ENCODE assay signal across 20 cellular contexts in the genomic region with DNA sequence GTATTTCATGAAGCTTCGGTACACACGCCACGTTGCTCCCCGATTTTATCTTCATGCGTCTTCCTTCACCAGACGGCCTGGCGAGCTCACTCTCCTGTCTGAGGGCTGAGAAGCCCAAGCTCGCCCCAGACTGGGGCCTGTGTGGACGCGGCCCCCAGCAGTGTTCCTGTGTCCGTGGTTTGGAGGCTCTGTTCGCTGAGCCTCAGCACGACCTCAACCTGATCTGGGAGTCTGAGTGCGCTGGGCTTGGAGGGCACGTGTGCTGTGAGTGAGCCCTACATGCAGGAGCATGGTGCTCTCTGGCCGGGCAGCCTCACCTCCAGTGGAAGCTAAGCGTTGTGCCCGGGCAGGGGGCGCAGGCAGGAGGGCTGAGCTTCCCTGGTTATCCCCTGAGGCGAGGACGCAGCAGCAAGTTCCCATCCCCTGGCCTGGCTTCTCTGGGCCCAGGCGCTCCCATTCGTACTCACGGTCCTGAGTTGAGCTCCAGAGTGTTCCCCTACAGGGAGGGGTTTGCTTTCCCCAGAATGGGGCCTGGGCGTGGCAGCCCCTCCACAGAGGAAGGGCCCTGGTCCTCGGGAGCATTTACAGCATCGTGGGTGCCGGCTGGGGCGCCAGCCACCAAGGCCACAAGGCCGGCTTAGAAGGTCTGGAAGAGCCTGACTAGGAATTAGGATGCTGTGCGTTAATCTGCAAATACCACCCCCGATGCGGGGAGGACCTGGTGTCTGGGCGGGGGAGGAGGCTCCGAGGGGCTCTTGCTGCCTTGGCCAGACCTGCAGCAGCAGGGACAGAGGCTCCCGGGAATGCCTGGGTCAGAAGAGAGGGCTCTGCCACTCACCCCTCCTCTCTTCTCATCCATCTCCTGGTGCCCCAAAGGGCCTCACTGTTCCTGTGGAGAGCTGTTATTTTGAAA.
"Had no signal": no experiment of that assay in that cellular context is flagged by ENCODE, and none has a peak within 500 bp of the region (broad histone marks: within the 10 kb centered on the region; RNA-seq: fewer than 3 reads in every experiment).

No MANE protein-coding gene starts in this region.

- H3K9me3 Mint-ChIP-seq: activated T-cell treated with anti-CD3 and anti-CD28 coated beads, Interleukin-2, amount 50 U/mL, for 24 hours had no signal

- FAIRE-seq: endometrium, islet of Langerhans, TTC549 had no signal

- H3K4me1 Mint-ChIP-seq: activated CD8-positive, alpha-beta memory T cell treated with anti-CD3 and anti-CD28 coated beads, Interleukin-2, amount 10 ng/mL, durations not matched to agents 7 days and 5 days; memory B cell had no signal

- H3K27ac Mint-ChIP-seq: activated CD8-positive, alpha-beta memory T cell treated with anti-CD3 and anti-CD28 coated beads, Interleukin-2, amount 10 ng/mL, durations not matched to agents 7 days and 5 days; activated naive CD8-positive, alpha-beta T cell; activated T-cell treated with anti-CD3 and anti-CD28 coated beads, Interleukin-2, amount 50 U/mL, for 24 hours; memory B cell had no signal

- H3K4me3 ChIP-seq: esophagus squamous epithelium, left lung, prostate gland, sigmoid colon, upper lobe of right lung had no signal

- DNase-seq: activated CD4-positive, alpha-beta T cell treated with anti-CD3 and anti-CD28 coated beads, Interleukin-2, amount 50 U/mL, for 48 hours; activated CD8-positive, alpha-beta memory T cell treated with anti-CD3 and anti-CD28 coated beads, Interleukin-2, amount 10 ng/mL, durations not matched to agents 7 days and 5 days; activated effector memory CD4-positive, alpha-beta T cell treated with Interleukin-2 at 50 U/mL for 16 hours; activated T-cell treated with anti-CD3 and anti-CD28 coated beads, Interleukin-2, amount 50 U/mL, for 24 hours; cerebellar nuclear complex; esophagus squamous epithelium; foreskin fibroblast; nucleus accumbens; sigmoid colon; stimulated activated CD4-positive, alpha-beta T cell treated with anti-CD3 and anti-CD28 coated beads, Interleukin-12 subunit alpha, Interleukin-12 subunit beta, amount 100 ng/mL, for 4 hours; stimulated activated naive CD4-positive, alpha-beta T cell treated with Interleukin-2 at 50 U/mL for 16 hours; T-helper 2 cell; upper lobe of right lung had no signal

- H3K4me3 Mint-ChIP-seq: activated CD8-positive, alpha-beta memory T cell treated with anti-CD3 and anti-CD28 coated beads, Interleukin-2, amount 10 ng/mL, durations not matched to agents 7 days and 5 days; activated naive CD8-positive, alpha-beta T cell; activated T-cell treated with anti-CD3 and anti-CD28 coated beads, Interleukin-2, amount 50 U/mL, for 24 hours; memory B cell had no signal

- H3K9me3 ChIP-seq: esophagus squamous epithelium, left lung, prostate gland, sigmoid colon, upper lobe of right lung had no signal

- H3K27ac ChIP-seq: esophagus squamous epithelium, left lung, prostate gland, sigmoid colon, upper lobe of right lung had no signal

- H3K36me3 Mint-ChIP-seq: activated CD8-positive, alpha-beta memory T cell treated with anti-CD3 and anti-CD28 coated beads, Interleukin-2, amount 10 ng/mL, durations not matched to agents 7 days and 5 days; activated naive CD8-positive, alpha-beta T cell; memory B cell had no signal

- H3K27me3 Mint-ChIP-seq: memory B cell had no signal

- H3K36me3 ChIP-seq: esophagus squamous epithelium, left lung, prostate gland, sigmoid colon, upper lobe of right lung had no signal

- H3K4me1 ChIP-seq: esophagus squamous epithelium, left lung, prostate gland, sigmoid colon, upper lobe of right lung had no signal
